Comparison of ENCODE assay signal across 8 cellular contexts in the genomic region with DNA sequence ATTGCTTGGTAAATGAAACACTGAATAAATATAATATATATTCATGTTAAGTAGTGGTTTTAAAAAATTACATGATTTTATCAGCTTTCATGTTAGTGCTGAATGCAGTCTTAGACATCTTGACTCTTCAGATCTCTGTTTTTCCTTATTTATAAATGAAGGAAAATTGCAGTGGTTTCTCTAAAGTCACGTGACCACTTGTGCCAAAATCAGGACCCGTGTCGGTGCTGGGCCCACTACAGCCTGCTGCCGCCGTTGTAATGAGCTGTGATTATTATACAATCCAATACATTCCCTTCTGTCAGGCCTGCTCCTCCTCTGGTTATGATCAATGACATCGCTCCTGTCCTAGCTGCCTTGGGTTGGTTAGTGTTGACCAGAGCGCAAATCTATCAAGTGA.
"Had no signal": no experiment of that assay in that cellular context is flagged by ENCODE, and none has a peak within 500 bp of the region (broad histone marks: within the 10 kb centered on the region; RNA-seq: fewer than 3 reads in every experiment).

No MANE protein-coding gene starts in this region.

- FAIRE-seq: HTR-8/SVneo had no signal

- H3K9me3 Mint-ChIP-seq: HFFc6 had no signal

- H3K36me3 ChIP-seq: HAP-1 had no signal

- H3K36me3 Mint-ChIP-seq: IgD-negative memory B cell had no signal

- H3K9me3 ChIP-seq: HAP-1 had no signal

- H3K27ac Mint-ChIP-seq: HFFc6, IgD-negative memory B cell had no signal

- H3K4me3 ChIP-seq: HAP-1 had no signal

- H3K4me3 Mint-ChIP-seq: HFFc6, IgD-negative memory B cell had no signal

- ATAC-seq: HCT116 had no signal

- DNase-seq: GOT3, H7, HFFc6, KG1 had no signal
